Comparison of ENCODE assay signal across 1 cellular context in the genomic region with DNA sequence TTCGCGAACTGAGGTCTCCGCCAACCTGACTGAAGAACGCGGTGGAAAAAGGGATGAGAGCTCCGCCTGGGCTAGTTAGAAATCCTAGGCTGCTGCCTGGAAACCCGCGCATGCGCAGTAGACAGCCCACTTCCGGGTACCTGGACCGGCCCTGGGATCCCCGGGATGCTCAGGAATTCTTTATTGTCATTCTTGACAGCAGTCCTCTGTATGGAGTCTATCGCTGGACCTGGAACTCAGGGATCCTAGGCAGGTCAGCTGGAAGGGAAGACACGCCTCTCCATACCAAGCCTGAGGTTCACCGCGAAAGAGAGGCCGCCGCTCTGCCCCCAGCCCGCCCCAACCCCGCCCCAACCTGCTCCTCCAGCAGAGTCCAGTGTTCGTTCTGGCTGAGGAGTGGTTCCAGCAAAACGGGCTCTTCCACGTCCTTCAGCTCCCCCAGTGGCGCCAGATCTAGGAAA.
TF ChIP-seq lines count a peak whose summit lies in the region.

No MANE protein-coding gene starts in this region.

TF ChIP-seq in GM23338, 12 proteins besides CTCF, POLR2A, EP300 and RAD21 (continued from another document):
- TF ChIP-seq ZNF462 (CRISPR knock-in tag; IDR thresholded peaks at IDR 0.05): no peak
